ENCODE assay signal across 1 cellular context in genomic region chr3:69568926-69569325, GRCh38.
TF ChIP-seq lines count a peak whose summit lies in the region.

No MANE protein-coding gene starts in this region.

TF ChIP-seq in IMR-90, 13 proteins besides CTCF, POLR2A, EP300 and RAD21:
- no peak for TF ChIP-seq NFE2L2 (IDR thresholded peaks at IDR 0.05; ENCODE audit: low read depth, low read length)
- TF ChIP-seq CHD1 (IDR thresholded peaks at IDR 0.05; ENCODE audit: low read depth, low read length): no peak
- no peak for TF ChIP-seq SMC3 (IDR thresholded peaks at IDR 0.05; ENCODE audit: low read depth, low read length)
- no peak for TF ChIP-seq BHLHE40 (IDR thresholded peaks at IDR 0.05; ENCODE audit: low read depth, low read length)
- TF ChIP-seq MAZ (IDR thresholded peaks at IDR 0.05; ENCODE audit: borderline replicate concordance, low read depth, low read length): no peak
- no peak for TF ChIP-seq MXI1 (IDR thresholded peaks at IDR 0.05; ENCODE audit: borderline replicate concordance, low read depth, low read length)
- no peak for TF ChIP-seq FOS (IDR thresholded peaks at IDR 0.05; ENCODE audit: low read depth, low read length)
TF ChIP-seq in IMR-90: peak in this region for 0.
